Comparison of ENCODE assay signal across 8 cellular contexts in the genomic region with DNA sequence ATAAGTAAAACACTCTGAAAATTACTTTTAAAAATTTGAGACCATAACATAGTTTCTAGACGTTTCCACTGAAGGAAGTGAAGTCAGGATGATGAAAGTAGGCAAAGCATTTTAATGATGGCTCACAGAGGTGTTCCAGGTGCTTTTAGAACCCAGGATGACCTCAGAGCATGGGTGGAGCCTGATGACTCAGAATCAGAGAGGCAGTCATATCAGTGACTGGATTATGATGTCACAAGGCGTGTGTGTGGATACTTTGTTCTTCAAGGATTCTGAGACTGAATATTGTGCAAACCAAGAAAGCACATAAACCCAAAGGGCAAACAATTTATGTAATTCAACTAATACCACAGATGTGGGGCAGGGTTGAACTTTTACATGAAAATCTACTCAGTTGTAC.
DNase-seq lines count a peak whose midpoint lies in the region; ATAC-seq and TF ChIP-seq lines count a peak whose summit lies in the region.

No MANE protein-coding gene starts in this region.

- no peak for TF ChIP-seq POLR2A in suprapubic skin (IDR thresholded peaks at IDR 0.05)

- no peak overlapping the region for H3K27ac ChIP-seq in suprapubic skin

- ATAC-seq in HG03039 (IDR thresholded peaks at IDR 0.05; ENCODE audit: unreplicated experiment): peak; percentile 43
- ATAC-seq in HG03469 (IDR thresholded peaks at IDR 0.05; ENCODE audit: unreplicated experiment): no peak

- in situ Hi-C loops in GM13976 (cut with MboI; ENCODE audit: low sequenced_read_pairs, unreplicated experiment): no loop called here

- TF ChIP-seq CTCF in GM13976 (IDR thresholded peaks at IDR 0.05; ENCODE audit: borderline replicate concordance, control extremely low read depth, extremely low read depth, insufficient read depth, missing control alignments) (no peak), fibroblast of mammary gland (conservative IDR thresholded peaks at IDR 0.05; ENCODE audit: control insufficient read depth, insufficient read depth, low read depth, low read length) (no peak), suprapubic skin (IDR thresholded peaks at IDR 0.05) (no peak)

- H3K36me3 ChIP-seq in suprapubic skin: no peaks in the 10 kb centered on the region

- no peak for TF ChIP-seq EP300 in suprapubic skin (IDR thresholded peaks at IDR 0.05)

- no peaks in the 10 kb centered on the region for H3K27me3 ChIP-seq in suprapubic skin

- no peaks in the 10 kb centered on the region for H3K9me3 ChIP-seq in suprapubic skin

- H3K4me3 ChIP-seq in fibroblast of mammary gland (ENCODE audit: control insufficient read depth, low read depth, low read length): no peak overlapping the region
- H3K4me3 ChIP-seq in suprapubic skin: no peak overlapping the region

- peaks cover 15% of the 10 kb centered on the region for H3K4me1 ChIP-seq in suprapubic skin

- WGBS in suprapubic skin: 38% methylated on average over 2 of the region's 2 CpGs

- DNase-seq in GM13976 (ENCODE audit: low spot score) (peak; percentile 42), fibroblast of mammary gland (ENCODE audit: low read depth) (peak; percentile 81), NCI-H524 (lab: John Stamatoyannopoulos, UW) (no peak), GF-D8 (lab: John Stamatoyannopoulos, UW) (no peak), suprapubic skin (ENCODE audit: low spot score in 2 of 2) (no peak)
- peak; percentile 23 to 24 for DNase-seq in activated CD4-positive, alpha-beta T cell treated with anti-CD3 and anti-CD28 coated beads for 24 hours (ENCODE audit: low read depth in 2 of 2)

Comparison
In these comparisons a context has a peak if more than half of its experiments do, and no peak if none do; other contexts are left out.
1. DNase-seq: peak in GM13976 (single experiment), activated CD4-positive, alpha-beta T cell treated with anti-CD3 and anti-CD28 coated beads for 24 hours (2 of 2) and fibroblast of mammary gland (single experiment); none in NCI-H524 (0 of 2), GF-D8 (single experiment) and suprapubic skin (0 of 2).